ENCODE assay signal across 9 cellular contexts in the genomic region with DNA sequence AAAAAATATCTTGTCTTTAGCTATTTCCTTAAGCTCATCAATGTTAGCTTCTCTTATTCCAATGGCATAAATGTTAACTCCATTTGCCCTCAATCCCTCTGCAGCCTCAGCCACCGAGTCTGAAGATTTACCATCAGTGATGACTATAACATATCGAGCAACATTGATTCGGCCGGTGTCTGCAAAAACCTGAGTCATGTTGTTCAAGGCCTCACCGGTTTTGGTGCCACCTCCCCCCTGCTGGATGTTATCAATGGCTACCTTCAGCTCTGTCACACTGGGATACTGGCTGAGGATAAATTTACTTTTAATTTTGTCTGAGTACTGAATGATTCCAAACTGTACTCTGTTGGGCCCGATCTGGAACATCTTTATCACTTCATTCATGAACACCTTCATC.
"Had no signal": no experiment of that assay in that cellular context is flagged by ENCODE, and none has a peak within 500 bp of the region (broad histone marks: within the 10 kb centered on the region; RNA-seq: fewer than 3 reads in every experiment).

No MANE protein-coding gene starts in this region.

- H3K27ac ChIP-seq: GM23248, HL-60 had no signal

- ATAC-seq: HCT116, HepG2 had no signal

- H3K9ac ChIP-seq: GM23248 had no signal

- H3K4me3 ChIP-seq: GM23248, HAP-1 had no signal

- H3K36me3 ChIP-seq: HAP-1 had no signal

- H3K4me1 ChIP-seq: HAP-1 had no signal

- H3K36me3 Mint-ChIP-seq: IgD-negative memory B cell had no signal

- DNase-seq: GOT3, H7, HFFc6 had no signal

- H2AFZ ChIP-seq: GM23248 had no signal

- FAIRE-seq: HepG2 had no signal

- H3K27me3 Mint-ChIP-seq: IgD-negative memory B cell had no signal

- H3K9me3 ChIP-seq: HAP-1 had no signal

- H3K4me3 Mint-ChIP-seq: HFFc6, IgD-negative memory B cell had no signal

- H3K9me3 Mint-ChIP-seq: HFFc6, IgD-negative memory B cell had no signal

- H3K27ac Mint-ChIP-seq: HFFc6, IgD-negative memory B cell had no signal
